In the genomic region with DNA sequence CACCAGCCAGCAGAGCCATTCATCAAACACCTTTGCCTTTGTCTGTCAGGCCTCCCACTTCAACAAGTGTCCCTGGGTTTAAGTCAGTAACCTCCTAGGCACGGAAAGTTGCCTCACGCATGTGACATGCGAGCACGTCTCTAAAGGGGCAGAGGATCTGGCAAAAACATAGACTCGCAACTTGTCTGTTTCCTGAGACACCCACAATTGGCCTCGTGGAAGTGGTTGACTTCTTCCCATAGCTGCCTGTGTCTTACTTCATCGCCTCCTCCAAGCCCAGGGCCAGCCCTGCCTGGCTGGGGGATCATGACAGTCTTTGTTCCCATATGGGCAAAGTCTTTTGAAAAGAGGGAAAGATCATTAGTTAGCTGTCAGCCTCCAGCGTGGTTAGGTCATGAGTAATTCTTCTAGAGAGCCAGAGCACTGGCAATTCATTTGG, we compare ENCODE assay signal across 7 cellular contexts. TPM values are rescaled to one million over a fixed set of nuclear protein-coding genes. Genes with fewer than 3 reads are reported as not detected.
DNase-seq lines count a peak whose midpoint lies in the region; ATAC-seq, FAIRE-seq and TF ChIP-seq lines count a peak whose summit lies in the region.

No MANE protein-coding gene starts in this region.

- no peak overlapping the region for H3K9ac ChIP-seq in KMS-11
- H3K9ac ChIP-seq in HepG2 (ENCODE audit: insufficient read depth, low read depth, low read length), result peak overlapping the region; percentile 34; the same call in 1 of the 2 replicates

- peaks cover 52% of the 10 kb centered on the region for H3K4me1 Mint-ChIP-seq in MCF 10A (ENCODE audit: insufficient read depth, unreplicated experiment)

- no peaks in the 10 kb centered on the region for H3K9me3 ChIP-seq in HepG2 (ENCODE audit: low read length)
- H3K9me3 ChIP-seq in SJCRH30 (replicated peaks), result no peaks in the 10 kb centered on the region

- TF ChIP-seq RAD21 in HepG2 (CRISPR knock-in tag; IDR thresholded peaks at IDR 0.05), result no peak

- FAIRE-seq in HepG2 (lab: Jason Lieb, UNC), result no peak

- H3K4me1 ChIP-seq in KMS-11 (ENCODE audit: low read depth, poor library complexity, severe bottlenecking) (peaks cover 10% of the 10 kb centered on the region), HepG2 (ENCODE audit: insufficient read depth, low read length) (peaks cover 68% of the 10 kb centered on the region), SJCRH30 (peaks cover 27% of the 10 kb centered on the region)

- TF ChIP-seq CTCF in KMS-11 (conservative IDR thresholded peaks at IDR 0.05; ENCODE audit: low read depth, low read length) (no peak), MCF 10A (IDR thresholded peaks at IDR 0.05; ENCODE audit: unreplicated experiment) (no peak), HepG2 (CRISPR knock-in tag; IDR thresholded peaks at IDR 0.05) (no peak)

- no peaks in the 10 kb centered on the region for H3K79me2 ChIP-seq in KMS-11 (ENCODE audit: insufficient read depth, low read depth)
- H3K79me2 ChIP-seq in HepG2 (ENCODE audit: insufficient read depth, low read length), result peaks cover 9% of the 10 kb centered on the region

- no peak overlapping the region for H3K27ac ChIP-seq in KMS-11
- peak overlapping the region; percentile 71 for H3K27ac ChIP-seq in HepG2 (ENCODE audit: extremely low read length, insufficient read depth, low read length)
- peak overlapping the region; percentile 78 for H3K27ac ChIP-seq in temporal lobe (ENCODE audit: low read depth, low read length)
- no peak overlapping the region for H3K27ac ChIP-seq in SJCRH30

- H3K27me3 Mint-ChIP-seq in MCF 10A (ENCODE audit: insufficient read depth, unreplicated experiment), result no peaks in the 10 kb centered on the region

- peaks cover 21% of the 10 kb centered on the region for H3K36me3 Mint-ChIP-seq in MCF 10A (ENCODE audit: insufficient read depth, unreplicated experiment)

- 87% methylated on average over 8 of the region's 8 CpGs for WGBS in HepG2 (ENCODE audit: low lambda C conversion rate)

- ATAC-seq in HepG2 (no peak), HG03139 (IDR thresholded peaks at IDR 0.05; ENCODE audit: unreplicated experiment) (no peak), GM19395 (IDR thresholded peaks at IDR 0.05; ENCODE audit: unreplicated experiment) (no peak)

- no peak for TF ChIP-seq POLR2A in HepG2 (IDR thresholded peaks at IDR 0.05; ENCODE audit: insufficient read depth in 1 of 2, low read depth in 2 of 2, low read length in 2 of 2)

- H4K20me1 ChIP-seq in KMS-11 (ENCODE audit: insufficient read depth), result no peaks in the 10 kb centered on the region
- H4K20me1 ChIP-seq in HepG2 (ENCODE audit: insufficient read depth, low read length), result no peaks in the 10 kb centered on the region

- H3K4me3 Mint-ChIP-seq in MCF 10A (ENCODE audit: unreplicated experiment), result peak overlapping the region; percentile 67

- in situ Hi-C loops in HepG2 (cut with HindIII; ENCODE audit: extremely low pct_ligation_motif_present, low pct_unique_long_range_greater_than_20kb), result loop anchor here (5.0 kb wide), 2 partner anchors 99 to 479 kb away; no protein-coding TSS in a partner anchor

- intact Hi-C loops in MCF 10A (cut with micrococcal nuclease), result loop anchor here (1.0 to 5.0 kb wide), 2 partner anchors 478 to 649 kb away; no protein-coding TSS in a partner anchor
- intact Hi-C loops in HepG2 (cut with micrococcal nuclease; ENCODE audit: unreplicated experiment), result loop anchor here (2.0 to 5.0 kb wide), 3 partner anchors 31 to 479 kb away; no protein-coding TSS in a partner anchor

- POLR2A ChIA-PET in MCF 10A (lab: Yijun Ruan, JAX), result interaction anchor here (0.6 to 7.5 kb wide), 6 partner anchors 9 to 480 kb away, joined by 3 to 113 read pairs (median 7); a partner anchor contains a TSS
- POLR2A ChIA-PET in HepG2 (lab: Yijun Ruan, JAX), result interaction anchor here (1.0 to 4.4 kb wide), 6 partner anchors 21 to 479 kb away, joined by 3 to 32 read pairs (median 7); a partner anchor contains a TSS

- H3K4me2 ChIP-seq in KMS-11 (no peak overlapping the region; the same call in 1 of the 2 replicates), HepG2 (ENCODE audit: low read depth, low read length) (peak overlapping the region; percentile 64)

- H2AFZ ChIP-seq in KMS-11 (ENCODE audit: low read depth) (peak overlapping the region; percentile 42; the same call in 1 of the 2 replicates), HepG2 (ENCODE audit: low read length) (no peak overlapping the region)

- CTCF ChIA-PET in MCF 10A (lab: Yijun Ruan, JAX) (interaction anchor here (0.7 to 1.7 kb wide), 8 partner anchors 35 to 479 kb away, joined by 3 to 14 read pairs (median 4); a partner anchor contains a TSS), HepG2 (lab: Yijun Ruan, JAX; ENCODE audit: low intra/inter-chr PET ratio, low total read pairs) (interaction anchor here (1.3 kb wide), 1 partner anchor 35 kb away, joined by 5 read pairs; no protein-coding TSS in a partner anchor)

- no peak overlapping the region for H3K4me3 ChIP-seq in KMS-11 (IDR thresholded peaks at IDR 0.05; ENCODE audit: insufficient read depth, low read depth, low read length)
- 0 out of 6 replicates have a peak overlapping the region, but pooled peaks of 1 of the 3 experiments have one; percentile 3 for H3K4me3 ChIP-seq in HepG2 (replicated peaks in 1 of 3; ENCODE audit: insufficient read depth in 1 of 3, low read depth in 2 of 3, low read length in 3 of 3)
- no peak overlapping the region for H3K4me3 ChIP-seq in SJCRH30

- TF ChIP-seq EP300 in HepG2 (IDR thresholded peaks at IDR 0.05; ENCODE audit: low read depth in 2 of 2, low read length in 2 of 2) (no peak), HepG2 (CRISPR knock-in tag; IDR thresholded peaks at IDR 0.05; ENCODE audit: borderline replicate concordance) (no peak)

- no peaks in the 10 kb centered on the region for H3K9me3 Mint-ChIP-seq in MCF 10A (ENCODE audit: unreplicated experiment)

- DNase-seq in MCF 10A (ENCODE audit: unreplicated experiment) (peak; percentile 54), HepG2 (ENCODE audit: low spot score) (peak; percentile 32), SJCRH30 (no peak)

- H3K27me3 ChIP-seq in KMS-11 (ENCODE audit: insufficient read depth, low read depth) (no peaks in the 10 kb centered on the region), HepG2 (ENCODE audit: control insufficient read depth in 1 of 2, insufficient read depth in 2 of 2, low read length in 2 of 2) (no peaks in the 10 kb centered on the region), SJCRH30 (no peaks in the 10 kb centered on the region)

- BruUV-seq in MCF 10A (replicated peaks; lab: Mats Ljungman, UMichigan), result no TSS peak
- BruUV-seq in HepG2 (replicated peaks; lab: Mats Ljungman, UMichigan), result no TSS peak

- no peaks in the 10 kb centered on the region for H3K36me3 ChIP-seq in KMS-11 (ENCODE audit: insufficient read depth)
- no peaks in the 10 kb centered on the region for H3K36me3 ChIP-seq in HepG2 (replicated peaks in 1 of 2; ENCODE audit: control insufficient read depth in 1 of 2, insufficient read depth in 2 of 2, low read length in 2 of 2)
- no peaks in the 10 kb centered on the region for H3K36me3 ChIP-seq in SJCRH30

- H3K27ac Mint-ChIP-seq in MCF 10A (ENCODE audit: low read depth, unreplicated experiment), result peak overlapping the region; percentile 99

TF ChIP-seq in HepG2, 621 proteins besides CTCF, POLR2A, EP300 and RAD21 (continues in another document):
- TF ChIP-seq, protein P1, sequence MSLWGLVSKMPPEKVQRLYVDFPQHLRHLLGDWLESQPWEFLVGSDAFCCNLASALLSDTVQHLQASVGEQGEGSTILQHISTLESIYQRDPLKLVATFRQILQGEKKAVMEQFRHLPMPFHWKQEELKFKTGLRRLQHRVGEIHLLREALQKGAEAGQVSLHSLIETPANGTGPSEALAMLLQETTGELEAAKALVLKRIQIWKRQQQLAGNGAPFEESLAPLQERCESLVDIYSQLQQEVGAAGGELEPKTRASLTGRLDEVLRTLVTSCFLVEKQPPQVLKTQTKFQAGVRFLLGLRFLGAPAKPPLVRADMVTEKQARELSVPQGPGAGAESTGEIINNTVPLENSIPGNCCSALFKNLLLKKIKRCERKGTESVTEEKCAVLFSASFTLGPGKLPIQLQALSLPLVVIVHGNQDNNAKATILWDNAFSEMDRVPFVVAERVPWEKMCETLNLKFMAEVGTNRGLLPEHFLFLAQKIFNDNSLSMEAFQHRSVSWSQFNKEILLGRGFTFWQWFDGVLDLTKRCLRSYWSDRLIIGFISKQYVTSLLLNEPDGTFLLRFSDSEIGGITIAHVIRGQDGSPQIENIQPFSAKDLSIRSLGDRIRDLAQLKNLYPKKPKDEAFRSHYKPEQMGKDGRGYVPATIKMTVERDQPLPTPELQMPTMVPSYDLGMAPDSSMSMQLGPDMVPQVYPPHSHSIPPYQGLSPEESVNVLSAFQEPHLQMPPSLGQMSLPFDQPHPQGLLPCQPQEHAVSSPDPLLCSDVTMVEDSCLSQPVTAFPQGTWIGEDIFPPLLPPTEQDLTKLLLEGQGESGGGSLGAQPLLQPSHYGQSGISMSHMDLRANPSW (CRISPR knock-in tag; IDR thresholded peaks at IDR 0.05; ENCODE audit: borderline replicate concordance), result 0 out of 2 replicates have a peak, but pooled peaks have one; percentile 3
- TF ChIP-seq ZSCAN20 (CRISPR knock-in tag; IDR thresholded peaks at IDR 0.05; ENCODE audit: borderline replicate concordance), result 0 out of 2 replicates have a peak, but pooled peaks have one; percentile 12

RNA-seq across cellular contexts. Expression of a gene that starts 35.5 kb away (rescaled TPM):
- total RNA-seq in MCF 10A (2022), result 41.4 and 59.2 TPM in 2 replicates
- 63.8 and 71.9 TPM in 2 replicates for total RNA-seq in HepG2 (2016; rRNA removed; fragmentation: Illumina TruSeq; extraction: Trizol)
- 27.6 and 30.6 TPM in 2 replicates for total RNA-seq in HepG2 (2016; cell fraction: cytosol; rRNA removed; fragmentation: Illumina TruSeq; extraction: Trizol; ENCODE audit: low read depth)
- 64.8 and 79.1 TPM in 2 replicates for total RNA-seq in HepG2 (2016; cell fraction: insoluble cytoplasmic fraction; rRNA removed; fragmentation: Illumina TruSeq; extraction: Trizol)
- total RNA-seq in HepG2 (2016; cell fraction: membrane; rRNA removed; fragmentation: Illumina TruSeq; extraction: Trizol), result 27.3 and 28.0 TPM in 2 replicates
- total RNA-seq in HepG2 (2016; cell fraction: nucleus; rRNA removed; fragmentation: Illumina TruSeq; extraction: Trizol), result 27.2 and 28.1 TPM in 2 replicates
- polyA plus RNA-seq in HepG2 (2011; rRNA removed), result 499 and 615 TPM in 2 replicates
- polyA plus RNA-seq in HepG2 (2011; cell fraction: cytosol; rRNA removed), result 393 and 503 TPM in 2 replicates
- 87.8 and 90.3 TPM in 2 replicates for polyA plus RNA-seq in HepG2 (2011; cell fraction: nucleus; rRNA removed)
- polyA plus RNA-seq in HepG2 (2012), result 244 and 269 TPM in 2 replicates
- 25.5 and 30.2 TPM in 2 replicates for polyA plus RNA-seq in HepG2 (2016; cell fraction: cytosol; fragmentation: Illumina TruSeq; extraction: Trizol; ENCODE audit: low read depth)
- polyA plus RNA-seq in HepG2 (2016; cell fraction: insoluble cytoplasmic fraction; fragmentation: Illumina TruSeq; extraction: Trizol; ENCODE audit: low read depth), result 107 and 117 TPM in 2 replicates
- 23.9 and 28.1 TPM in 2 replicates for polyA plus RNA-seq in HepG2 (2016; cell fraction: membrane; fragmentation: Illumina TruSeq; extraction: Trizol; ENCODE audit: low read depth)
- polyA plus RNA-seq in HepG2 (2016; cell fraction: nucleus; fragmentation: Illumina TruSeq; extraction: Trizol; ENCODE audit: insufficient read depth, low read depth), result 59.6 and 62.5 TPM in 2 replicates
- polyA minus RNA-seq in HepG2 (2011; rRNA and poly(A)+ RNA removed; ENCODE audit: low replicate concordance), result 44.3 and 186 TPM in 2 replicates
- polyA minus RNA-seq in HepG2 (2011; cell fraction: cytosol; rRNA and poly(A)+ RNA removed), result 49.7 and 65.5 TPM in 2 replicates
- 62.3 and 93.9 TPM in 2 replicates for polyA minus RNA-seq in HepG2 (2011; cell fraction: nucleus; rRNA and poly(A)+ RNA removed)
- total RNA-seq in temporal lobe, result 8.4 TPM
- 17.7 and 21.4 TPM in 2 replicates for total RNA-seq in SJCRH30 (2014; rRNA removed; shearing (Covaris generic))

Comparison
In these comparisons a context has a peak if more than half of its experiments do, and no peak if none do; other contexts are left out.
1. H3K27ac ChIP-seq: peak in HepG2 (single experiment) and temporal lobe (single experiment); none in KMS-11 (single experiment) and SJCRH30 (single experiment).
2. DNase-seq: peak in MCF 10A (single experiment) and HepG2 (single experiment); none in SJCRH30 (0 of 2).